In the genomic region with DNA sequence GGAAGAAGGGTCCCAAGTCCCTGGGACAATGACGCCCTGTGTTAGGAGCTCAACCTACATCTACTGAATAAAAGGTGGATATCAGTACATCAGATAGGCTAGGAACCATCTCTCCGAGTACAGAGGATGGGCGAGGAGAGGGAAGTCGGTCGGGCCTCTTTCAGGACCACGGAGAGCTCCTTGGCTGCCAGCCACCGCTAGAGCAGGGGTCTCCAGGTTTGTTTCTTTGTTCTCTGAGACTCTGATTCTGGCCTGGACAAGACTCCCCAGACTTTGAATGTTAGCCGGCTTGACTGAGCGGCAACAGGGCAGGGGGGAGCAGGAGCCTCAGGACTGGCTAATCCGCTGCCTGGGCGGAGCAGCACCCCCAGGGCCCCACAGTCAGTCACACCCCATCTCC, we compare ENCODE assay signal across 2 cellular contexts.
TF ChIP-seq lines count a peak whose summit lies in the region.

No MANE protein-coding gene starts in this region.

TF ChIP-seq in IMR-90, 13 proteins besides CTCF, POLR2A, EP300 and RAD21 (continued from another document):
- TF ChIP-seq, protein P1, sequence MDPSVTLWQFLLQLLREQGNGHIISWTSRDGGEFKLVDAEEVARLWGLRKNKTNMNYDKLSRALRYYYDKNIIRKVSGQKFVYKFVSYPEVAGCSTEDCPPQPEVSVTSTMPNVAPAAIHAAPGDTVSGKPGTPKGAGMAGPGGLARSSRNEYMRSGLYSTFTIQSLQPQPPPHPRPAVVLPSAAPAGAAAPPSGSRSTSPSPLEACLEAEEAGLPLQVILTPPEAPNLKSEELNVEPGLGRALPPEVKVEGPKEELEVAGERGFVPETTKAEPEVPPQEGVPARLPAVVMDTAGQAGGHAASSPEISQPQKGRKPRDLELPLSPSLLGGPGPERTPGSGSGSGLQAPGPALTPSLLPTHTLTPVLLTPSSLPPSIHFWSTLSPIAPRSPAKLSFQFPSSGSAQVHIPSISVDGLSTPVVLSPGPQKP (IDR thresholded peaks at IDR 0.05; ENCODE audit: borderline replicate concordance, low read depth, low read length) = no peak
- no peak for TF ChIP-seq FOS (IDR thresholded peaks at IDR 0.05; ENCODE audit: low read depth, low read length)
- no peak for TF ChIP-seq MXI1 (IDR thresholded peaks at IDR 0.05; ENCODE audit: borderline replicate concordance, low read depth, low read length)
- TF ChIP-seq SMC3 (IDR thresholded peaks at IDR 0.05; ENCODE audit: low read depth, low read length) = no peak
- TF ChIP-seq BHLHE40 (IDR thresholded peaks at IDR 0.05; ENCODE audit: low read depth, low read length) = no peak
- no peak for TF ChIP-seq RCOR1 (IDR thresholded peaks at IDR 0.05; ENCODE audit: insufficient replicate concordance, low read length)

TF ChIP-seq in neural cell, 6 proteins besides CTCF, POLR2A, EP300 and RAD21 (continued from another document):
- TF ChIP-seq, protein P2, sequence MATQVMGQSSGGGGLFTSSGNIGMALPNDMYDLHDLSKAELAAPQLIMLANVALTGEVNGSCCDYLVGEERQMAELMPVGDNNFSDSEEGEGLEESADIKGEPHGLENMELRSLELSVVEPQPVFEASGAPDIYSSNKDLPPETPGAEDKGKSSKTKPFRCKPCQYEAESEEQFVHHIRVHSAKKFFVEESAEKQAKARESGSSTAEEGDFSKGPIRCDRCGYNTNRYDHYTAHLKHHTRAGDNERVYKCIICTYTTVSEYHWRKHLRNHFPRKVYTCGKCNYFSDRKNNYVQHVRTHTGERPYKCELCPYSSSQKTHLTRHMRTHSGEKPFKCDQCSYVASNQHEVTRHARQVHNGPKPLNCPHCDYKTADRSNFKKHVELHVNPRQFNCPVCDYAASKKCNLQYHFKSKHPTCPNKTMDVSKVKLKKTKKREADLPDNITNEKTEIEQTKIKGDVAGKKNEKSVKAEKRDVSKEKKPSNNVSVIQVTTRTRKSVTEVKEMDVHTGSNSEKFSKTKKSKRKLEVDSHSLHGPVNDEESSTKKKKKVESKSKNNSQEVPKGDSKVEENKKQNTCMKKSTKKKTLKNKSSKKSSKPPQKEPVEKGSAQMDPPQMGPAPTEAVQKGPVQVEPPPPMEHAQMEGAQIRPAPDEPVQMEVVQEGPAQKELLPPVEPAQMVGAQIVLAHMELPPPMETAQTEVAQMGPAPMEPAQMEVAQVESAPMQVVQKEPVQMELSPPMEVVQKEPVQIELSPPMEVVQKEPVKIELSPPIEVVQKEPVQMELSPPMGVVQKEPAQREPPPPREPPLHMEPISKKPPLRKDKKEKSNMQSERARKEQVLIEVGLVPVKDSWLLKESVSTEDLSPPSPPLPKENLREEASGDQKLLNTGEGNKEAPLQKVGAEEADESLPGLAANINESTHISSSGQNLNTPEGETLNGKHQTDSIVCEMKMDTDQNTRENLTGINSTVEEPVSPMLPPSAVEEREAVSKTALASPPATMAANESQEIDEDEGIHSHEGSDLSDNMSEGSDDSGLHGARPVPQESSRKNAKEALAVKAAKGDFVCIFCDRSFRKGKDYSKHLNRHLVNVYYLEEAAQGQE (IDR thresholded peaks at IDR 0.05; ENCODE audit: borderline replicate concordance) = peak; percentile 95
- TF ChIP-seq EZH2 (IDR thresholded peaks at IDR 0.05; ENCODE audit: borderline replicate concordance, insufficient read depth, low read length, poor library complexity, severe bottlenecking) (no peak), MXI1 (conservative IDR thresholded peaks at IDR 0.05; ENCODE audit: poor library complexity, severe bottlenecking) (no peak), TAF1 (IDR thresholded peaks at IDR 0.05; ENCODE audit: low read depth) (no peak)
